Comparison of ENCODE assay signal across 8 cellular contexts in genomic region chr2:46700435-46700834, GRCh38. TPM values are rescaled to one million over a fixed set of nuclear protein-coding genes. Genes with fewer than 3 reads are reported as not detected.
A peak's percentile ranks its signal among the peaks of the same experiment; 100 is the strongest.
DNase-seq lines count a peak whose midpoint lies in the region; ATAC-seq lines count a peak whose summit lies in the region.

No MANE protein-coding gene starts in this region.

- H3K27me3 ChIP-seq in iPS-20b (ENCODE audit: insufficient read depth, low read length): no peaks in the 10 kb centered on the region
- H3K27me3 ChIP-seq in stomach smooth muscle (ENCODE audit: control insufficient read depth in 1 of 2, insufficient read depth in 2 of 2, low read length in 2 of 2): no peaks in the 10 kb centered on the region

- H3K4me3 ChIP-seq in iPS-20b (ENCODE audit: low read length): peak overlapping the region; percentile 93
- H3K4me3 ChIP-seq in stomach smooth muscle (ENCODE audit: low read length in 2 of 2): peak overlapping the region; percentile 78 to 89

- H3K27me3 Mint-ChIP-seq in activated CD4-positive, alpha-beta T cell treated with anti-CD3 and anti-CD28 coated beads, Interleukin-2, amount 10 ng/mL, durations not matched to agents 7 days and 5 days: peaks cover 2% of the 10 kb centered on the region
- no peaks in the 10 kb centered on the region for H3K27me3 Mint-ChIP-seq in activated T-helper 17 cell treated with anti-CD3 and anti-CD28 coated beads, Interleukin-2, amount 50 U/mL, for 72 hours

- H3K36me3 ChIP-seq in iPS-20b (ENCODE audit: insufficient read depth, low read depth, low read length) (no peaks in the 10 kb centered on the region), stomach smooth muscle (ENCODE audit: control insufficient read depth in 2 of 2, insufficient read depth in 2 of 2, low read length in 2 of 2) (no peaks in the 10 kb centered on the region)

- no peaks in the 10 kb centered on the region for H3K36me3 Mint-ChIP-seq in activated CD4-positive, alpha-beta T cell treated with anti-CD3 and anti-CD28 coated beads, Interleukin-2, amount 10 ng/mL, durations not matched to agents 7 days and 5 days (ENCODE audit: low read depth)
- no peaks in the 10 kb centered on the region for H3K36me3 Mint-ChIP-seq in activated T-helper 17 cell treated with anti-CD3 and anti-CD28 coated beads, Interleukin-2, amount 50 U/mL, for 72 hours (ENCODE audit: low read depth)

- H3K9me3 Mint-ChIP-seq in activated CD4-positive, alpha-beta T cell treated with anti-CD3 and anti-CD28 coated beads, Interleukin-2, amount 10 ng/mL, durations not matched to agents 7 days and 5 days: no peaks in the 10 kb centered on the region
- H3K9me3 Mint-ChIP-seq in activated T-helper 17 cell treated with anti-CD3 and anti-CD28 coated beads, Interleukin-2, amount 50 U/mL, for 72 hours: no peaks in the 10 kb centered on the region

- H3K4me1 ChIP-seq in iPS-20b (ENCODE audit: insufficient read depth, low read length) (peaks cover 42% of the 10 kb centered on the region), stomach smooth muscle (ENCODE audit: control insufficient read depth, insufficient read depth, low read length) (peaks cover 17% of the 10 kb centered on the region)

- H3K27ac ChIP-seq in iPS-20b (ENCODE audit: low read length) (no peak overlapping the region), stomach smooth muscle (ENCODE audit: low read length) (no peak overlapping the region), caudate nucleus (ENCODE audit: low read depth, low read length) (no peak overlapping the region)

- DNase-seq in activated CD4-positive, alpha-beta T cell treated with anti-CD3 and anti-CD28 coated beads, Interleukin-2, amount 10 ng/mL, durations not matched to agents 7 days and 5 days: no peak
- DNase-seq in activated CD4-positive, alpha-beta T cell treated with anti-CD3 and anti-CD28 coated beads, Interleukin-2, amount 50 U/mL, for 4 hours: no peak
- DNase-seq in medulla oblongata (ENCODE audit: extremely low spot score): no peak
- no peak for DNase-seq in caudate nucleus (lab: John Stamatoyannopoulos, UW)

- H3K9ac ChIP-seq in iPS-20b (ENCODE audit: low read depth, low read length) (peak overlapping the region; percentile 91; the same call in 1 of the 2 replicates), stomach smooth muscle (ENCODE audit: low read length in 2 of 2) (peak overlapping the region in 1 of 2 donors; percentile 97)

- POLR2A ChIA-PET in activated CD4-positive, alpha-beta T cell treated with anti-CD3 and anti-CD28 coated beads, Interleukin-2, amount 10 ng/mL, durations not matched to agents 7 days and 5 days (lab: Charles Lee): no interaction called here

- H3K4me3 Mint-ChIP-seq in activated CD4-positive, alpha-beta T cell treated with anti-CD3 and anti-CD28 coated beads, Interleukin-2, amount 10 ng/mL, durations not matched to agents 7 days and 5 days: peak overlapping the region; percentile 83
- H3K4me3 Mint-ChIP-seq in activated T-helper 17 cell treated with anti-CD3 and anti-CD28 coated beads, Interleukin-2, amount 50 U/mL, for 72 hours: peak overlapping the region; percentile 93

- peaks cover 30% of the 10 kb centered on the region for H3K4me1 Mint-ChIP-seq in activated CD4-positive, alpha-beta T cell treated with anti-CD3 and anti-CD28 coated beads, Interleukin-2, amount 10 ng/mL, durations not matched to agents 7 days and 5 days
- peaks cover 34% of the 10 kb centered on the region for H3K4me1 Mint-ChIP-seq in activated T-helper 17 cell treated with anti-CD3 and anti-CD28 coated beads, Interleukin-2, amount 50 U/mL, for 72 hours

- ATAC-seq in activated T-helper 17 cell treated with anti-CD3 and anti-CD28 coated beads, Interleukin-2, amount 50 U/mL, for 72 hours (replicated peaks): no peak
- ATAC-seq in HG02973 (IDR thresholded peaks at IDR 0.05; ENCODE audit: unreplicated experiment): no peak

- CTCF ChIA-PET in activated CD4-positive, alpha-beta T cell treated with anti-CD3 and anti-CD28 coated beads, Interleukin-2, amount 10 ng/mL, durations not matched to agents 7 days and 5 days (lab: Charles Lee): no interaction called here

- H3K27ac Mint-ChIP-seq in activated CD4-positive, alpha-beta T cell treated with anti-CD3 and anti-CD28 coated beads, Interleukin-2, amount 10 ng/mL, durations not matched to agents 7 days and 5 days: no peak overlapping the region
- peak overlapping the region; percentile 87 for H3K27ac Mint-ChIP-seq in activated T-helper 17 cell treated with anti-CD3 and anti-CD28 coated beads, Interleukin-2, amount 50 U/mL, for 72 hours

- H3K9me3 ChIP-seq in iPS-20b (ENCODE audit: insufficient read depth, low read depth, low read length) (no peaks in the 10 kb centered on the region), stomach smooth muscle (ENCODE audit: control insufficient read depth in 2 of 2, low read length in 2 of 2) (no peaks in the 10 kb centered on the region)

RNA-seq across cellular contexts. Expression of gene SOCS5, which starts 1.3 kb away (rescaled TPM):
- total RNA-seq in activated CD4-positive, alpha-beta T cell treated with anti-CD3 and anti-CD28 coated beads, Interleukin-2, amount 10 ng/mL, durations not matched to agents 7 days and 5 days: 1 to 10 TPM; 6.5 to 6.9 TPM
- 10 to 100 TPM in 1 of 2 donors, 1 to 10 TPM in 1; 7.9 to 12.4 TPM for total RNA-seq in activated T-helper 17 cell treated with anti-CD3 and anti-CD28 coated beads, Interleukin-2, amount 50 U/mL, for 72 hours
